8 cellular contexts compared by ENCODE assay signal in the genomic region with DNA sequence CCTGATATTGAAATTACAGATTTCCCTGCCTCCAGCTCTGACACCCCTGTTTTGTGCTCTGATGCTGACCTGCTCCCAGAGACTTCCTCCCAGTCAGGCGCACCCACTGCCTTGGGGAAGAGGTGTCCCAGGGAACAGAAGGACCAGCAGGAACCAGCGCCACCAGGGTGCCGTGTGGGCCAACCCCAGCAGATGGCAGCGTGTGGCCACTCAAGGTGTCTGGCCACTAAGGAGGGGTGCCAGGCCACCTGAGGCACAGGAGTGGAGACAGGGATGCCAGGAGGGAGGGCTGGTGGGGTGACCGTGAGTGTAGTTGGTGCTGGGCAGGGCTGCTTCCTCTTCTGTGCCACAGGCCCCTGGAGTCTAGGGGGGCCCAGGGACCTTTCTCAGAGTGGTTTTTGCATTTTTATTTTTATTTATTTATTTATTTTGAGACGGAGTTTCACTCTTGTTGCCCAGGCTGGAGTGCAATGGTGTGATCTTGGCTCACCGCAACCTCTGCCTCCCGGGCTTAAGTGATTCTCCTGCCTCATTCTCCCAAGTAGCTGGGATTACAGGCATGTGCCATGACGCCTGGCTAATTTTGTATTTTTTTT. TPM values are rescaled to one million over a fixed set of nuclear protein-coding genes. Genes with fewer than 3 reads are reported as not detected.
DNase-seq lines count a peak whose midpoint lies in the region; ATAC-seq and TF ChIP-seq lines count a peak whose summit lies in the region.

No MANE protein-coding gene starts in this region.

- H3K27me3 ChIP-seq in mesendoderm (ENCODE audit: insufficient read depth, low read length, poor library complexity) (no peaks in the 10 kb centered on the region), thyroid gland (no peaks in the 10 kb centered on the region)

- H4K5ac ChIP-seq in mesendoderm (ENCODE audit: low read length), result no peak overlapping the region

- no peak overlapping the region for H3K56ac ChIP-seq in mesendoderm (ENCODE audit: low read length)

- POLR2A ChIA-PET in activated B cell treated with CpG ODN at 0.5 μM for 24 hours (lab: Charles Lee), result interaction anchor here (0.6 to 22.2 kb wide), 8 partner anchors 13 to 66 kb away, joined by 3 to 528 read pairs (median 12); partner anchors contain the start of gene PTMA

- DNase-seq in AG08395 (ENCODE audit: low spot score) (peak; percentile 60), GM13977 (ENCODE audit: low spot score) (peak; percentile 73), NB4 (ENCODE audit: low read depth) (peak; percentile 84), activated B cell treated with CpG ODN at 0.5 μM for 24 hours (peak; percentile 71), coronary artery (ENCODE audit: low spot score) (no peak), mesendoderm (peak; percentile 74), thyroid gland (peak; percentile 82 to 85)

- no peaks in the 10 kb centered on the region for H3K36me3 Mint-ChIP-seq in activated B cell treated with CpG ODN at 0.5 μM for 24 hours (ENCODE audit: low read depth)

- H3K4me2 ChIP-seq in mesendoderm (ENCODE audit: low read length), result no peak overlapping the region

- no peak overlapping the region for H3K4ac ChIP-seq in mesendoderm (ENCODE audit: low read depth, low read length)

- no peak overlapping the region for H2BK5ac ChIP-seq in mesendoderm (ENCODE audit: low read length)

- H3K4me1 Mint-ChIP-seq in activated B cell treated with CpG ODN at 0.5 μM for 24 hours, result peaks cover 8% of the 10 kb centered on the region

- H3K4me1 ChIP-seq in mesendoderm (ENCODE audit: control insufficient read depth, low read depth, low read length), result no peaks in the 10 kb centered on the region
- H3K4me1 ChIP-seq in thyroid gland, result peaks cover 13 to 27% of the 10 kb centered on the region in 2 donors

- TF ChIP-seq POLR2A in NB4 (IDR thresholded peaks at IDR 0.05; ENCODE audit: extremely low read depth, insufficient read length) (no peak), thyroid gland (IDR thresholded peaks at IDR 0.05) (no peak)

- H3K36me3 ChIP-seq in mesendoderm (ENCODE audit: control insufficient read depth, insufficient read depth, low read length), result no peaks in the 10 kb centered on the region
- H3K36me3 ChIP-seq in thyroid gland, result no peaks in the 10 kb centered on the region

- intact Hi-C loops in activated B cell treated with CpG ODN at 0.5 μM for 24 hours (cut with micrococcal nuclease) (loop anchor here (1.0 to 2.0 kb wide), 5 partner anchors 14 to 67 kb away; no protein-coding TSS in a partner anchor), thyroid gland (cut with DNase I) (no loop called here)

- H3K27ac ChIP-seq in coronary artery (no peak overlapping the region), mesendoderm (ENCODE audit: low read depth, low read length) (no peak overlapping the region), thyroid gland (no peak overlapping the region)

- no peaks in the 10 kb centered on the region for H3K9me3 ChIP-seq in thyroid gland

- peak; percentile 93 for TF ChIP-seq CTCF in GM13977 (IDR thresholded peaks at IDR 0.05; ENCODE audit: extremely low read depth, insufficient read depth, missing control alignments)
- TF ChIP-seq CTCF in NB4 (IDR thresholded peaks at IDR 0.05; ENCODE audit: low read depth, low read length), result peak; percentile 71
- TF ChIP-seq CTCF in activated B cell treated with CpG ODN at 0.5 μM for 24 hours (IDR thresholded peaks at IDR 0.05), result no peak
- TF ChIP-seq CTCF in coronary artery (IDR thresholded peaks at IDR 0.05), result peak; percentile 38
- TF ChIP-seq CTCF in thyroid gland (IDR thresholded peaks at IDR 0.05), result peak in 5 of 6 experiments; percentile 30 to 73 (median 67)

- H3K27ac Mint-ChIP-seq in activated B cell treated with CpG ODN at 0.5 μM for 24 hours, result peak overlapping the region; percentile 63

- CTCF ChIA-PET in activated B cell treated with CpG ODN at 0.5 μM for 24 hours (lab: Charles Lee), result interaction anchor here (0.6 to 11.7 kb wide), 11 partner anchors 10 to 137 kb away, joined by 3 to 187 read pairs (median 5); partner anchors contain the start of genes COPS7B and PTMA

- H3K27me3 Mint-ChIP-seq in activated B cell treated with CpG ODN at 0.5 μM for 24 hours, result no peaks in the 10 kb centered on the region

- H2BK120ac ChIP-seq in mesendoderm (ENCODE audit: low read depth, low read length), result no peak overlapping the region

- no peak overlapping the region for H4K8ac ChIP-seq in mesendoderm (ENCODE audit: low read depth, low read length)

- no peak overlapping the region for H2BK15ac ChIP-seq in mesendoderm (replicated peaks; ENCODE audit: low read depth)

- H3K18ac ChIP-seq in mesendoderm (ENCODE audit: low read length), result no peak overlapping the region

- H2AK5ac ChIP-seq in mesendoderm (ENCODE audit: low read length), result no peak overlapping the region

- H3K9me3 Mint-ChIP-seq in activated B cell treated with CpG ODN at 0.5 μM for 24 hours, result no peaks in the 10 kb centered on the region

- WGBS in mesendoderm (ENCODE audit: extremely low coverage, insufficient coverage, low lambda C conversion rate), result no CpG with 5 or more reads among the region's 9 CpGs
- 57 to 64% methylated on average over 7 to 9 of the region's 9 CpGs for WGBS in thyroid gland, 2 donors

- H3K4me3 Mint-ChIP-seq in activated B cell treated with CpG ODN at 0.5 μM for 24 hours, result no peak overlapping the region

- ATAC-seq in activated B cell treated with CpG ODN at 0.5 μM for 24 hours (ENCODE audit: low read depth) (peak; percentile 98), GM21367 (IDR thresholded peaks at IDR 0.05; ENCODE audit: unreplicated experiment) (no peak)

- H3K4me3 ChIP-seq in NB4 (ENCODE audit: low read depth, low read length) (no peak overlapping the region), coronary artery (no peak overlapping the region), mesendoderm (ENCODE audit: low read length) (no peak overlapping the region), thyroid gland (replicated peaks in 1 of 3) (no peak overlapping the region)

- no peak overlapping the region for H3K23ac ChIP-seq in mesendoderm (ENCODE audit: low read length)

- no peaks in the 10 kb centered on the region for H3K79me2 ChIP-seq in mesendoderm (ENCODE audit: control insufficient read depth, insufficient read depth, low read length)

- H3K9ac ChIP-seq in mesendoderm (ENCODE audit: low read length), result no peak overlapping the region

- in situ Hi-C loops in GM13977 (cut with MboI; ENCODE audit: low pct_unique_long_range_greater_than_20kb, low sequenced_read_pairs, unreplicated experiment), result no loop called here

- no peaks in the 10 kb centered on the region for H3K79me1 ChIP-seq in mesendoderm (ENCODE audit: low read length)

RNA-seq across cellular contexts. Expression of gene TEX44, which starts 56.0 kb away (rescaled TPM):
- total RNA-seq in activated B cell treated with CpG ODN at 0.5 μM for 24 hours, result not detected in 2 replicates
- polyA plus RNA-seq in mesendoderm (2013, experiment 1 of 2), result not detected
- polyA plus RNA-seq in mesendoderm (2013, experiment 2 of 2), result not detected
- under 1 TPM in 1 of 4 donors, not detected in 3; 0.54 TPM for total RNA-seq in thyroid gland

RNA-seq across cellular contexts. Expression of gene PTMA, which starts 59.6 kb away (rescaled TPM):
- total RNA-seq in activated B cell treated with CpG ODN at 0.5 μM for 24 hours, result 1,531 and 1,680 TPM in 2 replicates
- 4,557 TPM for polyA plus RNA-seq in mesendoderm (2013, experiment 1 of 2)
- 4,676 TPM for polyA plus RNA-seq in mesendoderm (2013, experiment 2 of 2)
- total RNA-seq in thyroid gland, result 1,000 to 10,000 TPM in 3 of 4 donors, 100 to 1,000 TPM in 1; 631 to 1,160 (median 1,099) TPM
